ENCODE assay signal across 8 cellular contexts in genomic region chr9:36136277-36136893, GRCh38. TPM values are rescaled to one million over a fixed set of nuclear protein-coding genes. Genes with fewer than 3 reads are reported as not detected.
A peak's percentile ranks its signal among the peaks of the same experiment; 100 is the strongest.
DNase-seq lines count a peak whose midpoint lies in the region; ATAC-seq and TF ChIP-seq lines count a peak whose summit lies in the region.

Gene GLIPR2, plus strand, starts transcription at chr9:36136733. Its CDS starts 46 bp downstream, at chr9:36136779.

- DNase-seq in Caco-2 = peak; percentile 61 to 79
- no peak for DNase-seq in SK-N-MC (ENCODE audit: low read depth, low spot score)
- DNase-seq in activated naive CD4-positive, alpha-beta T cell treated with anti-CD3 and anti-CD28 coated beads for 36 hours = peak; percentile 80
- DNase-seq in glomerular endothelial cell (ENCODE audit: extremely low read depth, low read depth, low spot score) = no peak
- DNase-seq in omental fat pad (ENCODE audit: low spot score) = no peak

- ATAC-seq in GM19395 (IDR thresholded peaks at IDR 0.05; ENCODE audit: unreplicated experiment) (peak; percentile 91), HG03558 (IDR thresholded peaks at IDR 0.05; ENCODE audit: extremely low read depth, unreplicated experiment) (peak; percentile 82), omental fat pad (ENCODE audit: low FRiP score) (peak; percentile 89)

- TF ChIP-seq CTCF in Caco-2 (IDR thresholded peaks at IDR 0.05; ENCODE audit: insufficient read depth in 1 of 2, low read depth in 1 of 2, low read length in 1 of 2, severe bottlenecking in 1 of 2, unreplicated experiment in 1 of 2) = peak in 1 of 2 experiments; percentile 10
- peak in 1 of 3 donors; percentile 9 for TF ChIP-seq CTCF in omental fat pad (IDR thresholded peaks at IDR 0.05)

- peaks cover 9% of the 10 kb centered on the region for H3K36me3 Mint-ChIP-seq in Caco-2 (ENCODE audit: insufficient read depth, unreplicated experiment)
- H3K36me3 Mint-ChIP-seq in activated naive CD4-positive, alpha-beta T cell treated with anti-CD3 and anti-CD28 coated beads for 36 hours (ENCODE audit: low read depth) = no peaks in the 10 kb centered on the region

- H3K27me3 ChIP-seq in Caco-2 (replicated peaks; ENCODE audit: control insufficient read depth, insufficient read depth, low read length) = no peaks in the 10 kb centered on the region; the same call in none of the 2 replicates

- H3K36me3 ChIP-seq in Caco-2 (ENCODE audit: control insufficient read depth, insufficient read depth, low read length) (no peaks in the 10 kb centered on the region), SK-N-MC (ENCODE audit: insufficient read depth, low read length) (no peaks in the 10 kb centered on the region)

- peaks cover 5% of the 10 kb centered on the region for H3K27me3 Mint-ChIP-seq in Caco-2 (ENCODE audit: insufficient read depth, unreplicated experiment)
- no peaks in the 10 kb centered on the region for H3K27me3 Mint-ChIP-seq in activated naive CD4-positive, alpha-beta T cell treated with anti-CD3 and anti-CD28 coated beads for 36 hours (ENCODE audit: low read depth)

- no peak within 1 kb of the TSS for H3K27ac Mint-ChIP-seq in Caco-2 (ENCODE audit: unreplicated experiment)
- no peak within 1 kb of the TSS for H3K27ac Mint-ChIP-seq in activated naive CD4-positive, alpha-beta T cell treated with anti-CD3 and anti-CD28 coated beads for 36 hours

- CTCF ChIA-PET in Caco-2 (lab: Charles Lee) = interaction anchor here (1.7 kb wide), 1 partner anchor 29 kb away, joined by 4 read pairs; no protein-coding TSS in a partner anchor
- CTCF ChIA-PET in activated naive CD4-positive, alpha-beta T cell treated with anti-CD3 and anti-CD28 coated beads for 36 hours (lab: Charles Lee) = interaction anchor here (0.7 to 1.9 kb wide), 4 partner anchors 12 to 149 kb away, joined by 3 to 9 read pairs (median 4); partner anchors contain the start of gene CLTA

- H3K27ac ChIP-seq in SK-N-MC (no peak within 1 kb of the TSS), temporal lobe (ENCODE audit: low read depth, low read length) (peak within 1 kb of the TSS; percentile 17)

- 0 out of 2 replicates have a peak, but pooled peaks cover 8% of the 10 kb centered on the region for H3K4me1 ChIP-seq in Caco-2

- H3K4me3 ChIP-seq in Caco-2 (ENCODE audit: low read depth, low read length) (peak within 1 kb of the TSS; percentile 54), SK-N-MC (peak within 1 kb of the TSS; percentile 90)

- peak within 1 kb of the TSS; percentile 78 for H3K4me3 Mint-ChIP-seq in Caco-2 (ENCODE audit: unreplicated experiment)
- peak within 1 kb of the TSS; percentile 86 for H3K4me3 Mint-ChIP-seq in activated naive CD4-positive, alpha-beta T cell treated with anti-CD3 and anti-CD28 coated beads for 36 hours

- H3K9me3 Mint-ChIP-seq in Caco-2 (ENCODE audit: unreplicated experiment) = no peaks in the 10 kb centered on the region
- no peaks in the 10 kb centered on the region for H3K9me3 Mint-ChIP-seq in activated naive CD4-positive, alpha-beta T cell treated with anti-CD3 and anti-CD28 coated beads for 36 hours

- no peaks in the 10 kb centered on the region for H3K4me1 Mint-ChIP-seq in Caco-2 (ENCODE audit: low read depth, unreplicated experiment)
- peaks cover 44% of the 10 kb centered on the region for H3K4me1 Mint-ChIP-seq in activated naive CD4-positive, alpha-beta T cell treated with anti-CD3 and anti-CD28 coated beads for 36 hours (ENCODE audit: low read depth)

- intact Hi-C loops in Caco-2 (cut with micrococcal nuclease; ENCODE audit: unreplicated experiment) = no loop called here
- intact Hi-C loops in activated naive CD4-positive, alpha-beta T cell treated with anti-CD3 and anti-CD28 coated beads for 36 hours (cut with micrococcal nuclease) = loop anchor here (1.0 to 10.0 kb wide), 7 partner anchors 8 to 1472 kb away; partner anchors contain the start of genes CCL27, CLTA and GNE

- POLR2A ChIA-PET in Caco-2 (lab: Charles Lee) = interaction anchor here (0.5 kb wide), 2 partner anchors 113 to 1131 kb away, joined by 3 to 8 read pairs; no protein-coding TSS in a partner anchor

- peak within 1 kb of the TSS; percentile 64 for H3K9ac ChIP-seq in SK-N-MC (ENCODE audit: insufficient read length)

- no TSS peak for BruUV-seq in Caco-2 (replicated peaks; lab: Mats Ljungman, UMichigan)

- no peaks in the 10 kb centered on the region for H3K9me3 ChIP-seq in Caco-2
- H3K9me3 ChIP-seq in SK-N-MC (ENCODE audit: low read depth, low read length) = no peaks in the 10 kb centered on the region

RNA-seq across cellular contexts. Expression of gene GLIPR2, which starts in this region (rescaled TPM):
- 1.6 and 1.9 TPM in 2 replicates for total RNA-seq in Caco-2 (2022)
- total RNA-seq in activated naive CD4-positive, alpha-beta T cell treated with anti-CD3 and anti-CD28 coated beads for 36 hours = 1 to 10 TPM; 8.0 to 9.7 TPM
- total RNA-seq in glomerular endothelial cell = 38.2 and 46.9 TPM in 2 replicates
- 10 to 100 TPM; 13.6 to 71.1 (median 42.2) TPM for total RNA-seq in omental fat pad
- 3.9 TPM for total RNA-seq in temporal lobe

Comparison
In these comparisons a context has a peak if more than half of its experiments do, and no peak if none do; other contexts are left out.
1. DNase-seq: peak in Caco-2 (2 of 2) and activated naive CD4-positive, alpha-beta T cell treated with anti-CD3 and anti-CD28 coated beads for 36 hours (single experiment); none in SK-N-MC (single experiment), glomerular endothelial cell (single experiment) and omental fat pad (single experiment).
2. Peak in every context shown above with its lines, with median percentiles within 50 percentile points of each other: ATAC-seq.